Comparison of ENCODE assay signal across 12 cellular contexts in genomic region chr1:10730985-10731384, GRCh38.
DNase-seq lines count a peak whose midpoint lies in the region; ATAC-seq and TF ChIP-seq lines count a peak whose summit lies in the region.
"Had no signal": no experiment of that assay in that cellular context is flagged by ENCODE, and none has a peak within 500 bp of the region (broad histone marks: within the 10 kb centered on the region; RNA-seq: fewer than 3 reads in every experiment).

No MANE protein-coding gene starts in this region.

- TF ChIP-seq CTCF in HCT116 (IDR thresholded peaks at IDR 0.05 in 2 of 3, conservative IDR thresholded peaks at IDR 0.05 in 1 of 3; ENCODE audit: borderline replicate concordance in 1 of 3, insufficient read depth in 1 of 3, low read depth in 2 of 3, low read length in 2 of 3) (no peak), hepatocyte (IDR thresholded peaks at IDR 0.05; ENCODE audit: poor library complexity) (no peak), ovary (IDR thresholded peaks at IDR 0.05) (no peak)

- POLR2A ChIA-PET in HCT116 (lab: Charles Lee) = no interaction called here

- peak; percentile 77 for DNase-seq in AG08395 (ENCODE audit: low spot score)
- DNase-seq in HCT116 (ENCODE audit: low read depth, low spot score) = peak; percentile 64
- peak; percentile 66 for DNase-seq in adipocyte (ENCODE audit: low read depth)
- DNase-seq in hepatocyte (ENCODE audit: low spot score) = peak; percentile 77
- DNase-seq in ovary = no peak
- no peak for DNase-seq in sciatic nerve (ENCODE audit: low spot score)
- DNase-seq in NAMALWA (ENCODE audit: low spot score) = no peak
- no peak for DNase-seq in DMS153 treated with DMSO at 0.1 percent for 48 hours (lab: John Stamatoyannopoulos, UW; ENCODE audit: unreplicated experiment)
- DNase-seq: COR-L47; NCI-H774; stimulated activated CD4-positive, alpha-beta T cell treated with anti-CD3 and anti-CD28 coated beads, Interleukin-2, amount 100 ng/mL, for 24 hours had no signal

- ATAC-seq in HCT116 (peak; percentile 63), sciatic nerve (no peak)

- H3K4me3 ChIP-seq in HCT116 (replicated peaks in 1 of 2; ENCODE audit: low read depth in 1 of 2, low read length in 2 of 2) = no peak overlapping the region
- H3K4me3 ChIP-seq in adipocyte (ENCODE audit: low read length) = no peak overlapping the region
- no peak overlapping the region for H3K4me3 ChIP-seq in hepatocyte
- no peak overlapping the region for H3K4me3 ChIP-seq in ovary
- H3K4me3 ChIP-seq: neural progenitor cell had no signal

- CTCF ChIA-PET in HCT116 (lab: Charles Lee) = interaction anchor here (1.3 kb wide), 1 partner anchor 224 kb away, joined by 3 read pairs; no protein-coding TSS in a partner anchor

- TF ChIP-seq EP300 in ovary (IDR thresholded peaks at IDR 0.05) = no peak

- no peaks in the 10 kb centered on the region for H3K9me3 ChIP-seq in HCT116 (ENCODE audit: control insufficient read depth in 1 of 2, insufficient read depth in 1 of 2, low read depth in 1 of 2, low read length in 2 of 2)
- no peaks in the 10 kb centered on the region for H3K9me3 ChIP-seq in adipocyte (ENCODE audit: control insufficient read depth, low read length)
- H3K9me3 ChIP-seq in hepatocyte (ENCODE audit: low read depth) = no peaks in the 10 kb centered on the region
- no peaks in the 10 kb centered on the region for H3K9me3 ChIP-seq in ovary

- H3K9ac ChIP-seq in HCT116 (ENCODE audit: low read length) (no peak overlapping the region), adipocyte (ENCODE audit: low read length) (no peak overlapping the region)
- H3K9ac ChIP-seq: neural progenitor cell had no signal

- RAD21 ChIA-PET in HCT116 (lab: Charles Lee; ENCODE audit: low non-redundant PET in 1 of 2, low total read pairs in 2 of 2, uncharacterized antibody in 2 of 2, unreplicated experiment in 2 of 2) = no interaction called here

- peaks cover 14 to 24% of the 10 kb centered on the region in 2 experiments for H3K4me1 ChIP-seq in HCT116 (ENCODE audit: control insufficient read depth in 1 of 2, insufficient read depth in 2 of 2, low read length in 2 of 2)
- H3K4me1 ChIP-seq in adipocyte (ENCODE audit: control insufficient read depth, insufficient read depth, low read length) = no peaks in the 10 kb centered on the region
- H3K4me1 ChIP-seq in hepatocyte (ENCODE audit: insufficient read depth) = no peaks in the 10 kb centered on the region
- H3K4me1 ChIP-seq in ovary (ENCODE audit: insufficient read depth) = no peaks in the 10 kb centered on the region

- H3K36me3 ChIP-seq in HCT116 (ENCODE audit: control insufficient read depth in 1 of 2, insufficient read depth in 2 of 2, low read length in 2 of 2) (no peaks in the 10 kb centered on the region), adipocyte (ENCODE audit: control insufficient read depth, insufficient read depth, low read length, severe bottlenecking) (no peaks in the 10 kb centered on the region), hepatocyte (replicated peaks; ENCODE audit: insufficient read depth, low read depth) (no peaks in the 10 kb centered on the region), ovary (no peaks in the 10 kb centered on the region)
- H3K36me3 ChIP-seq: neural progenitor cell had no signal

- TF ChIP-seq RAD21 in HCT116 (IDR thresholded peaks at IDR 0.05; ENCODE audit: low read depth) = no peak

- no peaks in the 10 kb centered on the region for H3K9me2 ChIP-seq in HCT116 (ENCODE audit: insufficient read depth)
- H3K9me2 ChIP-seq in hepatocyte (replicated peaks; ENCODE audit: insufficient read depth) = no peaks in the 10 kb centered on the region

- H3K79me2 ChIP-seq in HCT116 (ENCODE audit: insufficient read depth, low read length) = no peaks in the 10 kb centered on the region
- no peaks in the 10 kb centered on the region for H3K79me2 ChIP-seq in hepatocyte

- WGBS in hepatocyte (ENCODE audit: low lambda C conversion rate, missing lambda C conversion rate) = 84% methylated on average over 7 of the region's 7 CpGs
- WGBS in ovary, 3 donors = 83 to 90% (median 83%) methylated on average over 7 of the region's 7 CpGs

- H3K4me2 ChIP-seq in HCT116 (ENCODE audit: low read length) = peak overlapping the region; percentile 52
- H3K4me2 ChIP-seq in hepatocyte = no peak overlapping the region
- H3K4me2 ChIP-seq: neural progenitor cell had no signal

- no TSS peak for BruUV-seq in HCT116 (replicated peaks; lab: Mats Ljungman, UMichigan)

- H3K27me3 ChIP-seq in HCT116 (ENCODE audit: insufficient read depth, low read length) = no peaks in the 10 kb centered on the region
- peaks cover 54% of the 10 kb centered on the region for H3K27me3 ChIP-seq in adipocyte (replicated peaks; ENCODE audit: control insufficient read depth, insufficient read depth, low read length)
- H3K27me3 ChIP-seq in hepatocyte = no peaks in the 10 kb centered on the region
- H3K27me3 ChIP-seq in ovary = no peaks in the 10 kb centered on the region
- H3K27me3 ChIP-seq: neural progenitor cell had no signal

- TF ChIP-seq POLR2A in HCT116 (IDR thresholded peaks at IDR 0.05; ENCODE audit: borderline replicate concordance, extremely low read depth, insufficient read depth, insufficient read length) (no peak), ovary (IDR thresholded peaks at IDR 0.05) (no peak)

- H4K20me1 ChIP-seq in HCT116 (ENCODE audit: insufficient read depth) (no peaks in the 10 kb centered on the region), hepatocyte (ENCODE audit: insufficient read depth, poor library complexity, severe bottlenecking) (no peaks in the 10 kb centered on the region)

- H3K27ac ChIP-seq in HCT116 (ENCODE audit: low read depth, low read length) (no peak overlapping the region), hepatocyte (peak overlapping the region; percentile 70), ovary (no peak overlapping the region)

- intact Hi-C loops in HCT116 (cut with micrococcal nuclease) = no loop called here
- intact Hi-C loops in ovary (cut with DNase I) = no loop called here
- intact Hi-C loops in sciatic nerve (cut with DNase I) = no loop called here

- no peak overlapping the region for H2AFZ ChIP-seq in HCT116 (ENCODE audit: low read depth, low read length, poor library complexity, severe bottlenecking)
- no peak overlapping the region for H2AFZ ChIP-seq in hepatocyte
- H2AFZ ChIP-seq: neural progenitor cell had no signal

TF ChIP-seq in HCT116, 20 proteins besides CTCF, POLR2A, EP300 and RAD21:
- TF ChIP-seq POLR2AphosphoS5 (IDR thresholded peaks at IDR 0.05; ENCODE audit: low read depth, low read length) (no peak), SP1 (IDR thresholded peaks at IDR 0.05; ENCODE audit: low read depth) (no peak), JUND (IDR thresholded peaks at IDR 0.05) (peak; percentile 64; the same call in 1 of the 2 replicates)

Comparison
In these comparisons a context has a peak if more than half of its experiments do, and no peak if none do; other contexts are left out.
1. DNase-seq: peak in AG08395 (single experiment), HCT116 (single experiment), adipocyte (single experiment) and hepatocyte (single experiment); none in ovary (0 of 5), sciatic nerve (single experiment), NAMALWA (single experiment) and DMS153 treated with DMSO at 0.1 percent for 48 hours (single experiment).